In genomic region chr1:174021611-174022079, GRCh38 we compare ENCODE assay signal across 8 cellular contexts. TPM values are rescaled to one million over a fixed set of nuclear protein-coding genes. Genes with fewer than 3 reads are reported as not detected.
DNase-seq lines count a peak whose midpoint lies in the region; ATAC-seq and TF ChIP-seq lines count a peak whose summit lies in the region.

No MANE protein-coding gene starts in this region.

- peak; percentile 15 for ATAC-seq in CD8-positive, alpha-beta T cell
- peak; percentile 48 for ATAC-seq in GM19397 (IDR thresholded peaks at IDR 0.05; ENCODE audit: unreplicated experiment)
- peak; percentile 34 for ATAC-seq in HG03457 (IDR thresholded peaks at IDR 0.05; ENCODE audit: unreplicated experiment)

- H3K4me3 ChIP-seq in CD8-positive, alpha-beta T cell (ENCODE audit: low read depth, low read length), result peak overlapping the region; percentile 94
- H3K4me3 ChIP-seq in iPS-11a (ENCODE audit: low read depth, low read length) (peak overlapping the region; percentile 87), sigmoid colon (peak overlapping the region; percentile 64 to 93 (median 79))

- H3K9me3 Mint-ChIP-seq in CD8-positive, alpha-beta T cell, result no peaks in the 10 kb centered on the region

- peak overlapping the region; percentile 91 for H3K27ac Mint-ChIP-seq in CD8-positive, alpha-beta T cell

- intact Hi-C loops in CD8-positive, alpha-beta T cell (cut with DNase I, micrococcal nuclease), result loop anchor here (1.0 to 5.0 kb wide), 12 partner anchors 137 to 1489 kb away; partner anchors contain the start of genes CENPL (in 2 of the 2), DARS2 (in 2 of the 2), KLHL20 (in 2 of the 2) and MRPS14 (in 2 of the 2)
- intact Hi-C loops in sigmoid colon (cut with DNase I), result loop anchor here (1.0 to 10.0 kb wide), 5 partner anchors 51 to 1103 kb away; partner anchors contain the start of genes CACYBP, RABGAP1L and ZBTB37

- H3K9me3 ChIP-seq in CD8-positive, alpha-beta T cell (ENCODE audit: low read length), result no peaks in the 10 kb centered on the region
- H3K9me3 ChIP-seq in sigmoid colon, result no peaks in the 10 kb centered on the region

- H3K27me3 Mint-ChIP-seq in CD8-positive, alpha-beta T cell (ENCODE audit: low read depth), result no peaks in the 10 kb centered on the region

- no peak for TF ChIP-seq EP300 in sigmoid colon (IDR thresholded peaks at IDR 0.05)

- TF ChIP-seq POLR2A in sigmoid colon (IDR thresholded peaks at IDR 0.05), result no peak

- H3K4me1 Mint-ChIP-seq in CD8-positive, alpha-beta T cell (ENCODE audit: low read depth), result peaks cover 52% of the 10 kb centered on the region

- no peak for TF ChIP-seq CTCF in CD8-positive, alpha-beta T cell (IDR thresholded peaks at IDR 0.05)
- TF ChIP-seq CTCF in sigmoid colon (IDR thresholded peaks at IDR 0.05), result no peak

- peak overlapping the region; percentile 93 for H3K27ac ChIP-seq in CD8-positive, alpha-beta T cell (ENCODE audit: low read depth, low read length)
- peak overlapping the region; percentile 90 to 97 (median 95) for H3K27ac ChIP-seq in sigmoid colon

- peaks cover 16% of the 10 kb centered on the region for H3K36me3 Mint-ChIP-seq in CD8-positive, alpha-beta T cell

- POLR2A ChIA-PET in CD8-positive, alpha-beta T cell (lab: Charles Lee), result interaction anchor here (1.0 to 2.0 kb wide), 10 partner anchors 13 to 978 kb away, joined by 3 to 8 read pairs (median 5); partner anchors contain the start of genes CACYBP, DARS2, GAS5 and PRDX6

- 0 to 1% methylated on average over 35 of the region's 35 CpGs for WGBS in sigmoid colon, 2 donors

- CTCF ChIA-PET in CD8-positive, alpha-beta T cell (lab: Charles Lee), result interaction anchor here (1.5 kb wide), 1 partner anchor 196 kb away, joined by 6 read pairs; no protein-coding TSS in a partner anchor

- H3K27me3 ChIP-seq in CD8-positive, alpha-beta T cell (ENCODE audit: insufficient read depth, low read length), result no peaks in the 10 kb centered on the region
- no peaks in the 10 kb centered on the region for H3K27me3 ChIP-seq in sigmoid colon

- peak in 6 of 7 experiments; percentile 2 to 41 (median 31) for DNase-seq in CD8-positive, alpha-beta T cell
- DNase-seq in SK-N-DZ (ENCODE audit: low spot score) (peak; percentile 53), astrocyte of the hippocampus (ENCODE audit: low read depth, low spot score) (peak; percentile 81), sigmoid colon (peak; percentile 74), NCI-H2196 (lab: John Stamatoyannopoulos, UW; ENCODE audit: unreplicated experiment) (no peak)

- H3K4me1 ChIP-seq in CD8-positive, alpha-beta T cell (ENCODE audit: insufficient read depth, low read length), result peaks cover 30% of the 10 kb centered on the region
- peaks cover 0 to 58% (median 57%) of the 10 kb centered on the region in 4 donors for H3K4me1 ChIP-seq in sigmoid colon

- H3K4me3 Mint-ChIP-seq in CD8-positive, alpha-beta T cell, result peak overlapping the region; percentile 95

- no peaks in the 10 kb centered on the region for H3K36me3 ChIP-seq in CD8-positive, alpha-beta T cell (ENCODE audit: insufficient read depth, low read length)
- H3K36me3 ChIP-seq in sigmoid colon, result no peaks in the 10 kb centered on the region

RNA-seq across cellular contexts. Expression of gene RC3H1, which starts 0.5 kb away (rescaled TPM):
- 10 to 100 TPM; 40.2 to 41.4 TPM for total RNA-seq in CD8-positive, alpha-beta T cell
- polyA plus RNA-seq in SK-N-DZ (2014; cell fraction: cytosol; rRNA removed), result 5.4 and 6.2 TPM in 2 replicates
- 6.3 and 6.8 TPM in 2 replicates for polyA plus RNA-seq in SK-N-DZ (2014; cell fraction: nucleus; rRNA removed)
- total RNA-seq in sigmoid colon, result 10 to 100 TPM; 22.5 to 55.9 (median 34.8) TPM
- polyA plus RNA-seq in sigmoid colon, result 1 to 10 TPM; 2.4 to 7.9 (median 4.6) TPM
